ENCODE assay signal across 8 cellular contexts in genomic region chr11:18699269-18699596, GRCh38. TPM values are rescaled to one million over a fixed set of nuclear protein-coding genes. Genes with fewer than 3 reads are reported as not detected.
A peak's percentile ranks its signal among the peaks of the same experiment; 100 is the strongest.
DNase-seq lines count a peak whose midpoint lies in the region; ATAC-seq, FAIRE-seq and TF ChIP-seq lines count a peak whose summit lies in the region.

No MANE protein-coding gene starts in this region.

- peak; percentile 33 for FAIRE-seq in GM12892 (lab: Jason Lieb, UNC)

- in situ Hi-C loops in gastrocnemius medialis (cut with MboI; ENCODE audit: low sequenced_read_pairs in 4 of 4), result loop anchor here in 1 of 4 donors (10.0 kb wide), 1 partner anchor 64 kb away; the partner anchor contains the start of gene SPTY2D1

- H3K4me3 ChIP-seq in WI38 (ENCODE audit: low read depth, low read length), result peak overlapping the region; percentile 63
- peak overlapping the region; percentile 63 to 84 (median 78) for H3K4me3 ChIP-seq in gastrocnemius medialis

- TF ChIP-seq CTCF in WI38 (IDR thresholded peaks at IDR 0.05; ENCODE audit: low read depth, low read length), result no peak
- TF ChIP-seq CTCF in foreskin keratinocyte (conservative IDR thresholded peaks at IDR 0.05), result no peak
- TF ChIP-seq CTCF in gastrocnemius medialis (IDR thresholded peaks at IDR 0.05 in 4 of 5, conservative IDR thresholded peaks at IDR 0.05 in 1 of 5), result no peak
- TF ChIP-seq CTCF in GM10248 (IDR thresholded peaks at IDR 0.05; ENCODE audit: control extremely low read depth, extremely low read depth, low read depth, missing control alignments), result no peak

- POLR2A ChIA-PET in GM10248 (lab: Yijun Ruan, JAX), result no interaction called here

- DNase-seq in GM12892 (ENCODE audit: insufficient read length) (no peak), foreskin keratinocyte (no peak), gastrocnemius medialis (no peak), GM10248 (ENCODE audit: extremely low spot score) (no peak), GOT3 (lab: John Stamatoyannopoulos, UW) (no peak), cerebellum (ENCODE audit: low spot score) (no peak)

- H3K27me3 ChIP-seq in foreskin keratinocyte (peaks cover 4% of the 10 kb centered on the region), gastrocnemius medialis (no peaks in the 10 kb centered on the region)

- H3K4me1 ChIP-seq in foreskin keratinocyte, result peaks cover 8% of the 10 kb centered on the region
- H3K4me1 ChIP-seq in gastrocnemius medialis, result peaks cover 8% of the 10 kb centered on the region in 2 donors

- intact Hi-C loops in gastrocnemius medialis (cut with DNase I; ENCODE audit: low total_unique reads), result loop anchor here (2.0 to 10.0 kb wide), 3 partner anchors 22 to 684 kb away; partner anchors contain the start of genes GTF2H1, HPS5 and SERGEF

- TF ChIP-seq POLR2A in GM12892 (IDR thresholded peaks at IDR 0.05; ENCODE audit: low read depth, low read length) (no peak), gastrocnemius medialis (IDR thresholded peaks at IDR 0.05) (no peak)

- CTCF ChIA-PET in GM10248 (lab: Yijun Ruan, JAX), result interaction anchor here (1.8 kb wide), 1 partner anchor 23 kb away, joined by 4 read pairs; no protein-coding TSS in a partner anchor

- H3K9me3 ChIP-seq in gastrocnemius medialis, result no peaks in the 10 kb centered on the region

- peak overlapping the region; percentile 4 for H3K27ac ChIP-seq in foreskin keratinocyte
- peak overlapping the region; percentile 77 to 88 (median 86) for H3K27ac ChIP-seq in gastrocnemius medialis

- ATAC-seq in foreskin keratinocyte (no peak), gastrocnemius medialis (no peak), HG03469 (IDR thresholded peaks at IDR 0.05; ENCODE audit: unreplicated experiment) (no peak)

- H3K36me3 ChIP-seq in gastrocnemius medialis, result peaks cover 0 to 10% of the 10 kb centered on the region in 2 donors

RNA-seq across cellular contexts. Expression of gene TMEM86A, which starts 0.7 kb away (rescaled TPM):
- 0.11 TPM for polyA plus RNA-seq in GM12892 (2012; ENCODE audit: missing spikeins)
- 0.71 and 1.3 TPM in 2 replicates for total RNA-seq in foreskin keratinocyte
- polyA plus RNA-seq in foreskin keratinocyte, result 0.71 and 1.7 TPM in 2 replicates
- 1 to 10 TPM; 1.7 to 3.6 (median 2.8) TPM for total RNA-seq in gastrocnemius medialis
- 4.6 TPM for total RNA-seq in cerebellum

RNA-seq across cellular contexts. Expression of gene IGSF22, which starts 26.8 kb away (rescaled TPM):
- not detected for polyA plus RNA-seq in GM12892 (2012; ENCODE audit: missing spikeins)
- total RNA-seq in foreskin keratinocyte, result 0.27 and 0.46 TPM in 2 replicates
- 0.42 and 0.47 TPM in 2 replicates for polyA plus RNA-seq in foreskin keratinocyte
- not detected for total RNA-seq in gastrocnemius medialis
- 0.45 TPM for total RNA-seq in cerebellum
